In genomic region chr20:4171538-4172116, GRCh38 we compare ENCODE assay signal across 8 cellular contexts. TPM values are rescaled to one million over a fixed set of nuclear protein-coding genes. Genes with fewer than 3 reads are reported as not detected.
DNase-seq lines count a peak whose midpoint lies in the region; ATAC-seq and TF ChIP-seq lines count a peak whose summit lies in the region.

No MANE protein-coding gene starts in this region.

- ATAC-seq in heart left ventricle (peak in 1 of 4 donors; percentile 8), gastrocnemius medialis (peak in 1 of 2 donors; percentile 13), HG03045 (IDR thresholded peaks at IDR 0.05; ENCODE audit: unreplicated experiment) (no peak), GM19351 (IDR thresholded peaks at IDR 0.05; ENCODE audit: unreplicated experiment) (no peak), GM21526 (IDR thresholded peaks at IDR 0.05; ENCODE audit: low FRiP score, unreplicated experiment) (no peak)

- H3K9me2 ChIP-seq in GM23248 (ENCODE audit: insufficient read depth), result no peaks in the 10 kb centered on the region

- H3K79me2 ChIP-seq in GM23248 (ENCODE audit: insufficient read depth), result peaks cover 45% of the 10 kb centered on the region

- TF ChIP-seq POLR2A in heart left ventricle (IDR thresholded peaks at IDR 0.05) (no peak), gastrocnemius medialis (IDR thresholded peaks at IDR 0.05) (no peak)

- TF ChIP-seq CTCF in WERI-Rb-1 (IDR thresholded peaks at IDR 0.05; ENCODE audit: low read depth, low read length) (no peak), heart left ventricle (IDR thresholded peaks at IDR 0.05) (no peak), gastrocnemius medialis (IDR thresholded peaks at IDR 0.05 in 4 of 5, conservative IDR thresholded peaks at IDR 0.05 in 1 of 5) (no peak)

- H3K9ac ChIP-seq in GM23248, result peak overlapping the region; percentile 78

- peak overlapping the region; percentile 78 for H2AFZ ChIP-seq in GM23248

- peaks cover 11% of the 10 kb centered on the region; the same call in 1 of the 2 replicates for H3K4me1 ChIP-seq in GM23248 (ENCODE audit: insufficient read depth)
- H3K4me1 ChIP-seq in heart left ventricle, result peaks cover 0 to 21% (median 8%) of the 10 kb centered on the region in 12 donors
- H3K4me1 ChIP-seq in gastrocnemius medialis, result peaks cover 0 to 9% of the 10 kb centered on the region in 2 donors

- H3K27me3 ChIP-seq in GM23248 (replicated peaks; ENCODE audit: insufficient read depth), result no peaks in the 10 kb centered on the region
- H3K27me3 ChIP-seq in WERI-Rb-1 (ENCODE audit: insufficient read depth, low read depth, severe bottlenecking), result no peaks in the 10 kb centered on the region
- no peaks in the 10 kb centered on the region for H3K27me3 ChIP-seq in heart left ventricle
- no peaks in the 10 kb centered on the region for H3K27me3 ChIP-seq in gastrocnemius medialis

- in situ Hi-C loops in GM23248 (cut with MboI) (no loop called here), gastrocnemius medialis (cut with MboI; ENCODE audit: low sequenced_read_pairs in 4 of 4) (no loop called here)

- intact Hi-C loops in heart left ventricle (cut with DNase I), result no loop called here
- intact Hi-C loops in gastrocnemius medialis (cut with DNase I; ENCODE audit: low total_unique reads), result no loop called here

- H3K9me3 ChIP-seq in GM23248 (ENCODE audit: low read depth), result no peaks in the 10 kb centered on the region
- no peaks in the 10 kb centered on the region for H3K9me3 ChIP-seq in WERI-Rb-1 (ENCODE audit: severe bottlenecking)
- H3K9me3 ChIP-seq in heart left ventricle, result no peaks in the 10 kb centered on the region
- H3K9me3 ChIP-seq in gastrocnemius medialis, result no peaks in the 10 kb centered on the region

- H3K36me3 ChIP-seq in GM23248 (ENCODE audit: low read depth), result no peaks in the 10 kb centered on the region
- no peaks in the 10 kb centered on the region for H3K36me3 ChIP-seq in WERI-Rb-1
- peaks cover 0 to 8% (median 0%) of the 10 kb centered on the region in 9 donors for H3K36me3 ChIP-seq in heart left ventricle
- H3K36me3 ChIP-seq in gastrocnemius medialis, result no peaks in the 10 kb centered on the region

- H4K20me1 ChIP-seq in GM23248 (ENCODE audit: insufficient read depth), result no peaks in the 10 kb centered on the region

- 79 to 82% methylated on average over 13 of the region's 13 CpGs for WGBS in GM23248 (ENCODE audit: low coverage in 1 of 2, low lambda C conversion rate in 2 of 2, missing lambda C conversion rate in 2 of 2), 2 experiments
- WGBS in heart left ventricle, 4 donors, result 56 to 73% (median 66%) methylated on average over 4 to 13 of the region's 13 CpGs

- peak; percentile 26 for DNase-seq in GM23248
- DNase-seq in WERI-Rb-1, result peak; percentile 29
- no peak for DNase-seq in heart left ventricle
- DNase-seq in gastrocnemius medialis, result no peak
- no peak for DNase-seq in Kasumi-1 (lab: John Stamatoyannopoulos, UW)

- peak overlapping the region; percentile 84 for H3K4me2 ChIP-seq in GM23248 (ENCODE audit: unreplicated experiment)

- peak overlapping the region; percentile 42 for H3K27ac ChIP-seq in GM23248
- H3K27ac ChIP-seq in WERI-Rb-1, result no peak overlapping the region
- H3K27ac ChIP-seq in heart left ventricle, result peak overlapping the region in 9 of 12 donors; percentile 12 to 65 (median 47)
- H3K27ac ChIP-seq in gastrocnemius medialis, result peak overlapping the region in 3 of 4 donors; percentile 41 to 52 (median 44)

- H3K4me3 ChIP-seq in GM23248 (peak overlapping the region; percentile 75), WERI-Rb-1 (ENCODE audit: low read depth, low read length) (peak overlapping the region; percentile 43), heart left ventricle (peak overlapping the region; percentile 25 to 67 (median 56)), gastrocnemius medialis (peak overlapping the region; percentile 50 to 83 (median 54))

- no peaks in the 10 kb centered on the region; the same call in 1 of the 2 replicates for H3F3A ChIP-seq in GM23248 (ENCODE audit: insufficient read depth)

RNA-seq across cellular contexts. Expression of gene SMOX, which starts 23.0 kb away (rescaled TPM):
- 16.8 and 18.5 TPM in 2 replicates for total RNA-seq in GM23248 (2014; rRNA removed; shearing (Covaris generic))
- polyA plus RNA-seq in GM23248 (2016; fragmentation: Nextera tagmentation; extraction: Ambion mirVana) (19.3 and 21.6 TPM in 2 replicates), heart left ventricle (1 to 10 TPM; 1.3 to 3.2 TPM)
- total RNA-seq in heart left ventricle (1 to 10 TPM; 1.7 to 5.9 (median 2.4) TPM), gastrocnemius medialis (1 to 10 TPM in 3 of 4 donors, under 1 TPM in 1; 0.63 to 4.1 (median 2.2) TPM)

Comparison
In these comparisons a context has a peak if more than half of its experiments do, and no peak if none do; other contexts are left out.
1. DNase-seq: peak in GM23248 (single experiment) and WERI-Rb-1 (single experiment); none in heart left ventricle (0 of 5), gastrocnemius medialis (0 of 2) and Kasumi-1 (0 of 2).
2. Peak in every context shown above with its lines, with median percentiles within 50 percentile points of each other: H3K4me3 ChIP-seq.